Comparison of ENCODE assay signal across 11 cellular contexts in genomic region chr3:170848294-170848917, GRCh38. TPM values are rescaled to one million over a fixed set of nuclear protein-coding genes. Genes with fewer than 3 reads are reported as not detected.
A peak's percentile ranks its signal among the peaks of the same experiment; 100 is the strongest.
DNase-seq lines count a peak whose midpoint lies in the region; ATAC-seq and TF ChIP-seq lines count a peak whose summit lies in the region.
"Had no signal": no experiment of that assay in that cellular context is flagged by ENCODE, and none has a peak within 500 bp of the region (broad histone marks: within the 10 kb centered on the region; RNA-seq: fewer than 3 reads in every experiment).

No MANE protein-coding gene starts in this region.

- DNase-seq in AG20443 (ENCODE audit: low spot score): peak; percentile 25
- DNase-seq in GM13976 (ENCODE audit: low spot score): peak; percentile 15
- DNase-seq in kidney epithelial cell (ENCODE audit: low read depth): no peak
- DNase-seq in activated CD4-positive, alpha-beta T cell treated with anti-CD3 and anti-CD28 coated beads for 1 hour: no peak
- DNase-seq in activated T-cell treated with anti-CD3 and anti-CD28 coated beads, Interleukin-2, amount 50 U/mL, for 48 hours: no peak
- no peak for DNase-seq in activated CD4-positive, alpha-beta memory T cell treated with anti-CD3 and anti-CD28 coated beads for 36 hours
- DNase-seq: activated CD4-positive, alpha-beta T cell treated with anti-CD3 and anti-CD28 coated beads, Interleukin-2, amount 50 U/mL, for 4 hours; esophagus squamous epithelium; thyroid gland had no signal

- H4K20me1 ChIP-seq in SU-DHL-6 (ENCODE audit: low read depth, low read length): no peaks in the 10 kb centered on the region

- intact Hi-C loops in activated CD4-positive, alpha-beta memory T cell treated with anti-CD3 and anti-CD28 coated beads for 36 hours (cut with micrococcal nuclease): no loop called here

- no peak overlapping the region for H3K9ac ChIP-seq in SU-DHL-6 (ENCODE audit: low read length)

- in situ Hi-C loops in GM13976 (cut with MboI; ENCODE audit: low sequenced_read_pairs, unreplicated experiment): no loop called here

- no peaks in the 10 kb centered on the region for H3K9me3 ChIP-seq in SU-DHL-6 (ENCODE audit: insufficient read depth, low read length)
- H3K9me3 ChIP-seq: esophagus squamous epithelium, thyroid gland had no signal

- POLR2A ChIA-PET in activated CD4-positive, alpha-beta memory T cell treated with anti-CD3 and anti-CD28 coated beads for 36 hours (lab: Charles Lee): no interaction called here

- H3K27me3 ChIP-seq in SU-DHL-6 (ENCODE audit: low read length) (no peaks in the 10 kb centered on the region), kidney epithelial cell (ENCODE audit: control insufficient read depth, insufficient read depth, low read length) (no peaks in the 10 kb centered on the region)
- H3K27me3 ChIP-seq: thyroid gland had no signal

- TF ChIP-seq CTCF in GM13976 (IDR thresholded peaks at IDR 0.05; ENCODE audit: borderline replicate concordance, control extremely low read depth, extremely low read depth, insufficient read depth, missing control alignments) (no peak), SU-DHL-6 (IDR thresholded peaks at IDR 0.05; ENCODE audit: insufficient read depth, low read length, poor library complexity, severe bottlenecking) (peak; percentile 36), kidney epithelial cell (IDR thresholded peaks at IDR 0.05; ENCODE audit: insufficient read depth, low read length, poor library complexity, severe bottlenecking) (peak; percentile 33)

- CTCF ChIA-PET in activated CD4-positive, alpha-beta memory T cell treated with anti-CD3 and anti-CD28 coated beads for 36 hours (lab: Charles Lee): interaction anchor here (1.0 to 2.1 kb wide), 7 partner anchors 8 to 435 kb away, joined by 3 to 12 read pairs (median 4); partner anchors contain the start of gene RPL22L1

- H3K36me3 ChIP-seq in SU-DHL-6 (ENCODE audit: low read length): no peaks in the 10 kb centered on the region
- H3K36me3 ChIP-seq in kidney epithelial cell (ENCODE audit: control insufficient read depth, insufficient read depth, low read length): no peaks in the 10 kb centered on the region
- H3K36me3 ChIP-seq: esophagus squamous epithelium, thyroid gland had no signal

- no peak for ATAC-seq in HG03108 (IDR thresholded peaks at IDR 0.05; ENCODE audit: unreplicated experiment)

- H3K27me3 Mint-ChIP-seq in activated CD4-positive, alpha-beta memory T cell treated with anti-CD3 and anti-CD28 coated beads for 36 hours: peaks cover 16% of the 10 kb centered on the region

- peaks cover 7% of the 10 kb centered on the region for H3K9me3 Mint-ChIP-seq in activated CD4-positive, alpha-beta memory T cell treated with anti-CD3 and anti-CD28 coated beads for 36 hours

- H3K36me3 Mint-ChIP-seq in activated CD4-positive, alpha-beta memory T cell treated with anti-CD3 and anti-CD28 coated beads for 36 hours: no peaks in the 10 kb centered on the region

- H3K4me1 Mint-ChIP-seq in activated CD4-positive, alpha-beta memory T cell treated with anti-CD3 and anti-CD28 coated beads for 36 hours (ENCODE audit: low read depth): no peaks in the 10 kb centered on the region

- no peak overlapping the region for H3K4me2 ChIP-seq in SU-DHL-6 (ENCODE audit: low read depth, low read length, poor library complexity, severe bottlenecking)

- H3K9me2 ChIP-seq in SU-DHL-6 (replicated peaks; ENCODE audit: insufficient read depth, low read length): no peaks in the 10 kb centered on the region

- no peak overlapping the region for H2AFZ ChIP-seq in SU-DHL-6 (ENCODE audit: low read depth, low read length, severe bottlenecking)

- no peak overlapping the region for H3K4me3 Mint-ChIP-seq in activated CD4-positive, alpha-beta memory T cell treated with anti-CD3 and anti-CD28 coated beads for 36 hours

- no peaks in the 10 kb centered on the region for H3F3A ChIP-seq in SU-DHL-6 (ENCODE audit: insufficient read depth)

- H3K4me3 ChIP-seq in SU-DHL-6 (ENCODE audit: insufficient read depth, low read length, poor library complexity, severe bottlenecking): no peak overlapping the region
- H3K4me3 ChIP-seq in kidney epithelial cell (ENCODE audit: low read depth, low read length): no peak overlapping the region
- H3K4me3 ChIP-seq: esophagus squamous epithelium, thyroid gland had no signal

- H3K27ac ChIP-seq in SU-DHL-6 (ENCODE audit: low read depth, low read length): no peak overlapping the region
- H3K27ac ChIP-seq: esophagus squamous epithelium, thyroid gland had no signal

- H3K27ac Mint-ChIP-seq in activated CD4-positive, alpha-beta memory T cell treated with anti-CD3 and anti-CD28 coated beads for 36 hours: no peak overlapping the region

- no peaks in the 10 kb centered on the region for H3K79me2 ChIP-seq in SU-DHL-6 (ENCODE audit: insufficient read depth, low read length)

RNA-seq across cellular contexts. Expression of gene RPL22L1, which starts 21.6 kb away (rescaled TPM):
- total RNA-seq in kidney epithelial cell: 323 and 350 TPM in 2 replicates
- total RNA-seq in activated CD4-positive, alpha-beta memory T cell treated with anti-CD3 and anti-CD28 coated beads for 36 hours: 100 to 1,000 TPM; 379 to 382 TPM

Comparison
In these comparisons a context has a peak if more than half of its experiments do, and no peak if none do; other contexts are left out.
1. DNase-seq: peak in AG20443 (single experiment) and GM13976 (single experiment); none in kidney epithelial cell (single experiment), activated CD4-positive, alpha-beta T cell treated with anti-CD3 and anti-CD28 coated beads for 1 hour (single experiment), activated T-cell treated with anti-CD3 and anti-CD28 coated beads, Interleukin-2, amount 50 U/mL, for 48 hours (0 of 2) and activated CD4-positive, alpha-beta memory T cell treated with anti-CD3 and anti-CD28 coated beads for 36 hours (single experiment).